Comparison of ENCODE assay signal across 9 cellular contexts in the genomic region with DNA sequence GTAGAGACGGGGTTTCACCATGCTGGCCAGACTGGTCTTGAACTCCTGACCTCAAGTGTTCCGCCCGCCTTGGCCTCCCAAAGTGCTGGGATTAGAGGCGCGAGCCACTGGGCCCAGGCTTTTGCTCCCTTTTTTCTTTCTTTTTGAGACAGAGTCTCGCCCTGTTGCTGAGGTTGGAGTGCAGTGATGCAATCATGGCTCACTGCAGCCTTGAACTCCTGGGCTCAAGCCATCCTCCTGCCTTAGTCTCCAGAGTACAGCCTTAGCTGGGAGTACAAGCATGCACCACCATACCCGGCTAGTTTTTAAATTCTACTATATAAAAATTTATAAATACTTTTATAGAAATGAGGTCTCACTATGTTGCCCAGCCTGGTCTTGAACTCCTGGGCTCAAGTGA. TPM values are rescaled to one million over a fixed set of nuclear protein-coding genes. Genes with fewer than 3 reads are reported as not detected.
DNase-seq lines count a peak whose midpoint lies in the region; ATAC-seq, FAIRE-seq and TF ChIP-seq lines count a peak whose summit lies in the region.
"Not testable (repeated sequence)": the region's sequence is repeated elsewhere in the genome, so short reads cannot be mapped to it uniquely, and the experiment has no call there.
"Had no signal": no experiment of that assay in that cellular context is flagged by ENCODE, and none has a peak within 500 bp of the region (broad histone marks: within the 10 kb centered on the region; RNA-seq: fewer than 3 reads in every experiment).

No MANE protein-coding gene starts in this region.

- DNase-seq in MV-4-11 (lab: John Stamatoyannopoulos, UW), result peak; percentile 50
- peak; percentile 26 for DNase-seq in kidney
- DNase-seq in stimulated activated naive B cell treated with anti-CD40 and anti-IgM and Interleukin-4, amounts not matched to agents 10 μg/mL and 1 μg/mL and 100 μg/mL, for 72 hours, result not testable (repeated sequence)
- peak; percentile 38 for DNase-seq in testis

- H3K4me3 ChIP-seq in kidney (ENCODE audit: low read length in 2 of 2); testis: not testable (repeated sequence)

- not testable (repeated sequence) for H3K4me1 ChIP-seq in kidney (ENCODE audit: control insufficient read depth in 1 of 2, insufficient read depth in 1 of 2, low read depth in 1 of 2, low read length in 2 of 2); testis

- H3K27me3 ChIP-seq in testis, result not testable (repeated sequence)

- FAIRE-seq in kidney (lab: Jason Lieb, UNC), result not testable (repeated sequence)

- not testable (repeated sequence) for H3K36me3 Mint-ChIP-seq in stimulated activated naive B cell treated with anti-CD40 and anti-IgM and Interleukin-4, amounts not matched to agents 10 μg/mL and 1 μg/mL and 100 μg/mL, for 72 hours

- H3K4me1 Mint-ChIP-seq in stimulated activated naive B cell treated with anti-CD40 and anti-IgM and Interleukin-4, amounts not matched to agents 10 μg/mL and 1 μg/mL and 100 μg/mL, for 72 hours, result not testable (repeated sequence)

- not testable (repeated sequence) for ATAC-seq in stimulated activated naive B cell treated with anti-CD40 and anti-IgM and Interleukin-4, amounts not matched to agents 10 μg/mL and 1 μg/mL and 100 μg/mL, for 72 hours (replicated peaks)

- H3K4me3 Mint-ChIP-seq in stimulated activated naive B cell treated with anti-CD40 and anti-IgM and Interleukin-4, amounts not matched to agents 10 μg/mL and 1 μg/mL and 100 μg/mL, for 72 hours, result not testable (repeated sequence)

- peaks cover 25 to 35% of the 10 kb centered on the region in 2 donors for H3K27me3 Mint-ChIP-seq in stimulated activated naive B cell treated with anti-CD40 and anti-IgM and Interleukin-4, amounts not matched to agents 10 μg/mL and 1 μg/mL and 100 μg/mL, for 72 hours

- H3K27ac ChIP-seq in angular gyrus (ENCODE audit: low read depth, low read length) (peak overlapping the region; percentile 97), cingulate gyrus (ENCODE audit: low read depth, low read length) (peak overlapping the region; percentile 95)
- not testable (repeated sequence) for H3K27ac ChIP-seq in kidney (ENCODE audit: low read depth in 2 of 2, low read length in 2 of 2); testis

- H3K36me3 ChIP-seq in kidney (ENCODE audit: control insufficient read depth in 1 of 2, insufficient read depth in 2 of 2, low read length in 2 of 2); testis (ENCODE audit: low read depth, missing control alignments): not testable (repeated sequence)

- H3K9ac ChIP-seq in kidney (ENCODE audit: low read length in 2 of 2), result not testable (repeated sequence)

- TF ChIP-seq CTCF in kidney (IDR thresholded peaks at IDR 0.05; ENCODE audit: borderline replicate concordance, extremely low read depth, insufficient read depth); testis (IDR thresholded peaks at IDR 0.05): not testable (repeated sequence)

- intact Hi-C loops in kidney (cut with DNase I); testis (cut with DNase I; ENCODE audit: low total_unique reads): not testable (repeated sequence)

- H3K27ac Mint-ChIP-seq in stimulated activated naive B cell treated with anti-CD40 and anti-IgM and Interleukin-4, amounts not matched to agents 10 μg/mL and 1 μg/mL and 100 μg/mL, for 72 hours, result peak overlapping the region; percentile 47

- not testable (repeated sequence) for TF ChIP-seq POLR2A in testis (IDR thresholded peaks at IDR 0.05)

- not testable (repeated sequence) for H3K9me3 Mint-ChIP-seq in stimulated activated naive B cell treated with anti-CD40 and anti-IgM and Interleukin-4, amounts not matched to agents 10 μg/mL and 1 μg/mL and 100 μg/mL, for 72 hours

- not testable (repeated sequence) for H3K9me3 ChIP-seq in kidney (ENCODE audit: control insufficient read depth in 1 of 2, low read length in 2 of 2); testis

- WGBS in testis, 2 donors, result 70 to 82% methylated on average over 7 of the region's 7 CpGs

RNA-seq across cellular contexts. Expression of gene SEC14L5, which starts 5.4 kb away (rescaled TPM):
- total RNA-seq in kidney (0.16 TPM), testis (1 to 10 TPM; 1.2 to 2.9 TPM)
- polyA plus RNA-seq in kidney (ENCODE audit: insufficient read depth, low read depth, low replicate concordance) (0.13 TPM), testis (ENCODE audit: insufficient read depth, low read depth, low replicate concordance) (0.73 TPM)
- total RNA-seq: A172; CD4-positive, alpha-beta memory T cell had no signal
- polyA plus RNA-seq: BJ; CD4-positive, alpha-beta memory T cell had no signal

RNA-seq across cellular contexts. Expression of gene PPL, which starts 26.6 kb away (rescaled TPM):
- total RNA-seq in kidney (78.4 TPM), testis (1 to 10 TPM; 5.4 to 6.1 TPM)
- polyA plus RNA-seq in kidney (ENCODE audit: insufficient read depth, low read depth, low replicate concordance) (7.7 TPM), testis (ENCODE audit: insufficient read depth, low read depth, low replicate concordance) (6.8 TPM)
- total RNA-seq: CD4-positive, alpha-beta memory T cell had no signal

Comparison
In these comparisons a context has a peak if more than half of its experiments do, and no peak if none do; other contexts are left out.
1. RNA of gene PPL, which starts 26.6 kb away (total RNA-seq): 78.4 TPM in kidney (single experiment); 5.4 to 6.1 TPM in testis; every median in the first group is over 10 times any median in the second.